Comparison of ENCODE assay signal across 17 cellular contexts in genomic region chr3:40546811-40547210, GRCh38. TPM values are rescaled to one million over a fixed set of nuclear protein-coding genes. Genes with fewer than 3 reads are reported as not detected.
DNase-seq lines count a peak whose midpoint lies in the region; ATAC-seq and TF ChIP-seq lines count a peak whose summit lies in the region.
"Had no signal": no experiment of that assay in that cellular context is flagged by ENCODE, and none has a peak within 500 bp of the region (broad histone marks: within the 10 kb centered on the region; RNA-seq: fewer than 3 reads in every experiment).

No MANE protein-coding gene starts in this region.

- H3K4me1 ChIP-seq in neural progenitor cell (peaks cover 16% of the 10 kb centered on the region), gastrocnemius medialis (no peaks in the 10 kb centered on the region)
- H3K4me1 ChIP-seq: sigmoid colon had no signal

- H3K27ac ChIP-seq in neural progenitor cell (no peak overlapping the region), gastrocnemius medialis (no peak overlapping the region)
- H3K27ac ChIP-seq: sigmoid colon, SK-N-MC had no signal

- H3K9me3 ChIP-seq in neural progenitor cell (ENCODE audit: low read depth) (no peaks in the 10 kb centered on the region), gastrocnemius medialis (no peaks in the 10 kb centered on the region)
- H3K9me3 ChIP-seq: sigmoid colon had no signal

- H3K4me3 ChIP-seq in neural progenitor cell (no peak overlapping the region), gastrocnemius medialis (no peak overlapping the region)
- H3K4me3 ChIP-seq: sigmoid colon, SK-N-MC had no signal

- H3K27ac Mint-ChIP-seq in neural progenitor cell: no peak overlapping the region
- H3K27ac Mint-ChIP-seq: activated T-helper 1 cell treated with anti-CD3 and anti-CD28 coated beads, Interleukin-12 subunit alpha, Interleukin-12 subunit beta, Interleukin-2, Interleukin-4 antibody, amounts not matched to agents 30 ng/mL and 10 ng/mL and 1 ng/mL, durations not matched to agents 14 hours and 24 hours and 36 hours had no signal

- H3K4me3 Mint-ChIP-seq in neural progenitor cell: no peak overlapping the region
- H3K4me3 Mint-ChIP-seq: activated T-helper 1 cell treated with anti-CD3 and anti-CD28 coated beads, Interleukin-12 subunit alpha, Interleukin-12 subunit beta, Interleukin-2, Interleukin-4 antibody, amounts not matched to agents 30 ng/mL and 10 ng/mL and 1 ng/mL, durations not matched to agents 14 hours and 24 hours and 36 hours had no signal

- no peak overlapping the region for H2AFZ ChIP-seq in neural progenitor cell (replicated peaks)

- H3K36me3 ChIP-seq in neural progenitor cell (no peaks in the 10 kb centered on the region), gastrocnemius medialis (peaks cover 0 to 5% of the 10 kb centered on the region in 2 donors)
- H3K36me3 ChIP-seq: sigmoid colon had no signal

- no peak overlapping the region for H3K9ac ChIP-seq in neural progenitor cell

- DNase-seq in ELR (ENCODE audit: low read depth): peak; percentile 66
- DNase-seq in MV-4-11 (lab: John Stamatoyannopoulos, UW): peak; percentile 73
- DNase-seq in dermis blood vessel endothelial cell: peak; percentile 4
- DNase-seq in neural progenitor cell (ENCODE audit: low spot score): peak; percentile 12
- no peak for DNase-seq in NCI-H748 (lab: John Stamatoyannopoulos, UW; ENCODE audit: unreplicated experiment)
- no peak for DNase-seq in gastrocnemius medialis
- DNase-seq: activated CD4-positive, alpha-beta T cell treated with anti-CD3 and anti-CD28 coated beads for 1 hour; COR-L47; head of caudate nucleus; midbrain; NCI-H1105; NCI-H526; sigmoid colon had no signal

- no peak for TF ChIP-seq CTCF in neural progenitor cell (IDR thresholded peaks at IDR 0.05)
- no peak for TF ChIP-seq CTCF in gastrocnemius medialis (IDR thresholded peaks at IDR 0.05 in 4 of 5, conservative IDR thresholded peaks at IDR 0.05 in 1 of 5)

- H3K27me3 ChIP-seq in neural progenitor cell: no peaks in the 10 kb centered on the region
- H3K27me3 ChIP-seq in gastrocnemius medialis: no peaks in the 10 kb centered on the region
- H3K27me3 ChIP-seq: sigmoid colon had no signal

- no peak for ATAC-seq in HG02678 (IDR thresholded peaks at IDR 0.05; ENCODE audit: unreplicated experiment)
- ATAC-seq in GM18861 (IDR thresholded peaks at IDR 0.05; ENCODE audit: unreplicated experiment): no peak
- no peak for ATAC-seq in gastrocnemius medialis

- no peak overlapping the region for H3K4me2 ChIP-seq in neural progenitor cell

- in situ Hi-C loops in gastrocnemius medialis (cut with MboI; ENCODE audit: low sequenced_read_pairs in 4 of 4): no loop called here

- H3F3A ChIP-seq in neural progenitor cell (ENCODE audit: low read depth): no peaks in the 10 kb centered on the region

- H3K27me3 Mint-ChIP-seq in neural progenitor cell (ENCODE audit: insufficient read depth, low read depth): peaks cover 8% of the 10 kb centered on the region

- peaks cover 2% of the 10 kb centered on the region for H3K36me3 Mint-ChIP-seq in neural progenitor cell

- intact Hi-C loops in gastrocnemius medialis (cut with DNase I; ENCODE audit: low total_unique reads): no loop called here

- H3K9me3 Mint-ChIP-seq in neural progenitor cell: peaks cover 8% of the 10 kb centered on the region
- H3K9me3 Mint-ChIP-seq: activated T-helper 1 cell treated with anti-CD3 and anti-CD28 coated beads, Interleukin-12 subunit alpha, Interleukin-12 subunit beta, Interleukin-2, Interleukin-4 antibody, amounts not matched to agents 30 ng/mL and 10 ng/mL and 1 ng/mL, durations not matched to agents 14 hours and 24 hours and 36 hours had no signal

- H3K4me1 Mint-ChIP-seq in neural progenitor cell: peaks cover 11% of the 10 kb centered on the region

- H4K20me1 ChIP-seq in neural progenitor cell (ENCODE audit: low read depth): no peaks in the 10 kb centered on the region

- no peaks in the 10 kb centered on the region for H3K79me2 ChIP-seq in neural progenitor cell (ENCODE audit: low read depth)

- no peak for TF ChIP-seq POLR2A in gastrocnemius medialis (IDR thresholded peaks at IDR 0.05)

RNA-seq across cellular contexts. Expression of gene ZNF621, which starts 22.1 kb away (rescaled TPM):
- total RNA-seq in dermis blood vessel endothelial cell (11.9 and 13.7 TPM in 2 replicates), neural progenitor cell (ENCODE audit: low replicate concordance) (14.3 and 24.8 TPM in 2 replicates), gastrocnemius medialis (1 to 10 TPM; 5.7 to 8.4 (median 7.4) TPM)

RNA-seq across cellular contexts. Expression of gene ZNF620, which starts 41.0 kb away (rescaled TPM):
- 7.4 and 9.7 TPM in 2 replicates for total RNA-seq in dermis blood vessel endothelial cell
- total RNA-seq in neural progenitor cell (ENCODE audit: low replicate concordance): 23.6 and 26.9 TPM in 2 replicates
- total RNA-seq in gastrocnemius medialis: 1 to 10 TPM in 2 of 4 donors, under 1 TPM in 2; 0.33 to 4.2 (median 1.9) TPM

Comparison
In these comparisons a context has a peak if more than half of its experiments do, and no peak if none do; other contexts are left out.
1. DNase-seq: peak in ELR (single experiment), MV-4-11 (single experiment), dermis blood vessel endothelial cell (single experiment) and neural progenitor cell (single experiment); none in NCI-H748 (single experiment) and gastrocnemius medialis (0 of 2).